1 cellular context compared by ENCODE assay signal in genomic region chr14:103127356-103127755, GRCh38.
TF ChIP-seq lines count a peak whose summit lies in the region.

No MANE protein-coding gene starts in this region.

TF ChIP-seq in WTC11, 78 proteins besides CTCF, POLR2A, EP300 and RAD21 (continued from another document):
- TF ChIP-seq MAX (CRISPR knock-in tag; IDR thresholded peaks at IDR 0.05) (0 out of 2 replicates have a peak, but pooled peaks have one; percentile 31), E2F4 (CRISPR knock-in tag; IDR thresholded peaks at IDR 0.05; ENCODE audit: borderline replicate concordance, low read depth) (no peak), FOXJ3 (CRISPR knock-in tag; IDR thresholded peaks at IDR 0.05; ENCODE audit: borderline replicate concordance) (no peak), ESRRA (CRISPR knock-in tag; IDR thresholded peaks at IDR 0.05; ENCODE audit: borderline replicate concordance) (no peak)
